In genomic region chr6:158356586-158357546, GRCh38 we compare ENCODE assay signal across 14 cellular contexts. TPM values are rescaled to one million over a fixed set of nuclear protein-coding genes. Genes with fewer than 3 reads are reported as not detected.
DNase-seq lines count a peak whose midpoint lies in the region; ATAC-seq and TF ChIP-seq lines count a peak whose summit lies in the region.
"Had no signal": no experiment of that assay in that cellular context is flagged by ENCODE, and none has a peak within 500 bp of the region (broad histone marks: within the 10 kb centered on the region; RNA-seq: fewer than 3 reads in every experiment).

No MANE protein-coding gene starts in this region.

- WGBS in mammary epithelial cell (ENCODE audit: low coverage, missing lambda C conversion rate) = 52% methylated on average over 12 of the region's 12 CpGs

- dilution Hi-C loops in mammary epithelial cell (cut with HindIII; ENCODE audit: low sequenced_read_pairs) = no loop called here

- H3K36me3 Mint-ChIP-seq in MCF 10A (ENCODE audit: insufficient read depth, unreplicated experiment) = peaks cover 7% of the 10 kb centered on the region
- no peaks in the 10 kb centered on the region for H3K36me3 Mint-ChIP-seq in activated T-helper 1 cell treated with anti-CD3 and anti-CD28 coated beads, Interleukin-12 subunit alpha, Interleukin-12 subunit beta, Interleukin-2, Interleukin-4 antibody, amounts not matched to agents 30 ng/mL and 10 ng/mL and 1 ng/mL, durations not matched to agents 14 hours and 24 hours and 36 hours (ENCODE audit: low read depth)

- peaks cover 57% of the 10 kb centered on the region for H3K79me2 ChIP-seq in mammary epithelial cell (ENCODE audit: insufficient read depth, low read length)

- intact Hi-C loops in mammary epithelial cell (cut with micrococcal nuclease) = no loop called here
- intact Hi-C loops in MCF 10A (cut with micrococcal nuclease) = no loop called here
- intact Hi-C loops in activated T-helper 1 cell treated with anti-CD3 and anti-CD28 coated beads, Interleukin-12 subunit alpha, Interleukin-12 subunit beta, Interleukin-2, Interleukin-4 antibody, amounts not matched to agents 30 ng/mL and 10 ng/mL and 1 ng/mL, durations not matched to agents 14 hours and 24 hours and 36 hours (cut with micrococcal nuclease) = no loop called here

- TF ChIP-seq CTCF in mammary epithelial cell (conservative IDR thresholded peaks at IDR 0.05 in 1 of 2, IDR thresholded peaks at IDR 0.05 in 1 of 2; ENCODE audit: extremely low read depth in 1 of 2, insufficient read depth in 1 of 2, low read depth in 1 of 2, low read length in 2 of 2) (no peak), MCF 10A (IDR thresholded peaks at IDR 0.05; ENCODE audit: unreplicated experiment) (no peak)

- POLR2A ChIA-PET in MCF 10A (lab: Yijun Ruan, JAX) = interaction anchor here (0.7 to 1.1 kb wide), 2 partner anchors 55 to 215 kb away, joined by 4 read pairs; no protein-coding TSS in a partner anchor

- H2AFZ ChIP-seq in mammary epithelial cell (ENCODE audit: low read depth, low read length) = peak overlapping the region; percentile 17
- H2AFZ ChIP-seq: parathyroid adenoma had no signal

- peak overlapping the region; percentile 77 for H3K4me2 ChIP-seq in mammary epithelial cell (ENCODE audit: insufficient read depth, low read depth, low read length)

- peaks cover 32% of the 10 kb centered on the region for H3K4me1 ChIP-seq in mammary epithelial cell (ENCODE audit: insufficient read depth, low read length)
- peaks cover 13% of the 10 kb centered on the region for H3K4me1 ChIP-seq in effector memory CD4-positive, alpha-beta T cell (ENCODE audit: control insufficient read depth, insufficient read depth, low read length, poor library complexity, severe bottlenecking)
- H3K4me1 ChIP-seq: ascending aorta, parathyroid adenoma, uterus had no signal

- H3K27ac Mint-ChIP-seq in MCF 10A (ENCODE audit: low read depth, unreplicated experiment) = no peak overlapping the region
- H3K27ac Mint-ChIP-seq in activated T-helper 1 cell treated with anti-CD3 and anti-CD28 coated beads, Interleukin-12 subunit alpha, Interleukin-12 subunit beta, Interleukin-2, Interleukin-4 antibody, amounts not matched to agents 30 ng/mL and 10 ng/mL and 1 ng/mL, durations not matched to agents 14 hours and 24 hours and 36 hours = peak overlapping the region; percentile 32

- H3K36me3 ChIP-seq in mammary epithelial cell (ENCODE audit: insufficient read depth, low read length) = no peaks in the 10 kb centered on the region
- H3K36me3 ChIP-seq in effector memory CD4-positive, alpha-beta T cell (ENCODE audit: control insufficient read depth, insufficient read depth, low read length) = no peaks in the 10 kb centered on the region
- H3K36me3 ChIP-seq: ascending aorta, uterus had no signal

- no peaks in the 10 kb centered on the region for H3K27me3 ChIP-seq in mammary epithelial cell (ENCODE audit: insufficient read depth, low read length)
- H3K27me3 ChIP-seq in effector memory CD4-positive, alpha-beta T cell (replicated peaks; ENCODE audit: control insufficient read depth, insufficient read depth, low read length, poor library complexity, severe bottlenecking) = no peaks in the 10 kb centered on the region
- H3K27me3 ChIP-seq: ascending aorta, uterus had no signal

- H3K9ac ChIP-seq in mammary epithelial cell (ENCODE audit: insufficient read depth, low read length) = peak overlapping the region; percentile 16
- H3K9ac ChIP-seq: parathyroid adenoma had no signal

- CTCF ChIA-PET in mammary epithelial cell (lab: Charles Lee; ENCODE audit: low non-redundant PET) = no interaction called here
- CTCF ChIA-PET in MCF 10A (lab: Yijun Ruan, JAX) = interaction anchor here (0.6 kb wide), 1 partner anchor 104 kb away, joined by 3 read pairs; no protein-coding TSS in a partner anchor

- H3K27ac ChIP-seq in mammary epithelial cell (ENCODE audit: insufficient read depth, low read depth, low read length) = peak overlapping the region; percentile 54
- peak overlapping the region; percentile 19 for H3K27ac ChIP-seq in substantia nigra (ENCODE audit: low read depth, low read length, poor library complexity, severe bottlenecking)
- no peak overlapping the region for H3K27ac ChIP-seq in effector memory CD4-positive, alpha-beta T cell (ENCODE audit: insufficient read depth, low read length, poor library complexity, severe bottlenecking)
- H3K27ac ChIP-seq: ascending aorta, parathyroid adenoma, uterus had no signal

- DNase-seq in mammary epithelial cell (no peak), MCF 10A (ENCODE audit: unreplicated experiment) (no peak), substantia nigra (lab: John Stamatoyannopoulos, UW) (no peak), NCI-H2029 (lab: John Stamatoyannopoulos, UW) (no peak)
- DNase-seq in activated T-helper 1 cell treated with anti-CD3 and anti-CD28 coated beads, Interleukin-12 subunit alpha, Interleukin-12 subunit beta, Interleukin-2, Interleukin-4 antibody, amounts not matched to agents 30 ng/mL and 10 ng/mL and 1 ng/mL, durations not matched to agents 14 hours and 24 hours and 36 hours (ENCODE audit: low spot score) = no peak
- no peak for DNase-seq in effector memory CD4-positive, alpha-beta T cell
- DNase-seq: activated CD4-positive, alpha-beta T cell treated with anti-CD3 and anti-CD28 coated beads, Interleukin-2, amount 10 ng/mL, durations not matched to agents 7 days and 5 days; HCEC 1CT; NCI-H2029 treated with DMSO at 0.1 percent for 48 hours; uterus had no signal

- no peak overlapping the region for H3K4me3 ChIP-seq in mammary epithelial cell (replicated peaks in 1 of 3; ENCODE audit: insufficient read depth in 1 of 3, low read depth in 2 of 3, low read length in 3 of 3)
- no peak overlapping the region for H3K4me3 ChIP-seq in effector memory CD4-positive, alpha-beta T cell (ENCODE audit: insufficient read depth, low read depth, low read length, poor library complexity, severe bottlenecking)
- H3K4me3 ChIP-seq: ascending aorta, uterus had no signal

- no peaks in the 10 kb centered on the region for H3K9me3 ChIP-seq in mammary epithelial cell (replicated peaks; ENCODE audit: insufficient read depth, low read length)
- no peaks in the 10 kb centered on the region for H3K9me3 ChIP-seq in effector memory CD4-positive, alpha-beta T cell (ENCODE audit: control insufficient read depth, low read length)
- H3K9me3 ChIP-seq: ascending aorta, uterus had no signal

- in situ Hi-C loops in mammary epithelial cell (cut with MboI; ENCODE audit: low sequenced_read_pairs in 2 of 2) = no loop called here

- H4K20me1 ChIP-seq in mammary epithelial cell (ENCODE audit: insufficient read depth, low read length) = no peaks in the 10 kb centered on the region

- no peaks in the 10 kb centered on the region for H3K27me3 Mint-ChIP-seq in MCF 10A (ENCODE audit: insufficient read depth, unreplicated experiment)
- H3K27me3 Mint-ChIP-seq in activated T-helper 1 cell treated with anti-CD3 and anti-CD28 coated beads, Interleukin-12 subunit alpha, Interleukin-12 subunit beta, Interleukin-2, Interleukin-4 antibody, amounts not matched to agents 30 ng/mL and 10 ng/mL and 1 ng/mL, durations not matched to agents 14 hours and 24 hours and 36 hours (ENCODE audit: insufficient read depth) = no peaks in the 10 kb centered on the region
- H3K27me3 Mint-ChIP-seq: activated CD4-positive, alpha-beta T cell treated with anti-CD3 and anti-CD28 coated beads, Interleukin-2, amount 10 ng/mL, durations not matched to agents 7 days and 5 days had no signal

- peaks cover 39% of the 10 kb centered on the region for H3K4me1 Mint-ChIP-seq in MCF 10A (ENCODE audit: insufficient read depth, unreplicated experiment)
- peaks cover 24% of the 10 kb centered on the region for H3K4me1 Mint-ChIP-seq in activated T-helper 1 cell treated with anti-CD3 and anti-CD28 coated beads, Interleukin-12 subunit alpha, Interleukin-12 subunit beta, Interleukin-2, Interleukin-4 antibody, amounts not matched to agents 30 ng/mL and 10 ng/mL and 1 ng/mL, durations not matched to agents 14 hours and 24 hours and 36 hours (ENCODE audit: low read depth)

- ATAC-seq in HG02759 (IDR thresholded peaks at IDR 0.05; ENCODE audit: unreplicated experiment) (peak; percentile 23), HG03039 (IDR thresholded peaks at IDR 0.05; ENCODE audit: unreplicated experiment) (no peak)

- H3K9me3 Mint-ChIP-seq in MCF 10A (ENCODE audit: unreplicated experiment) = no peaks in the 10 kb centered on the region
- H3K9me3 Mint-ChIP-seq in activated T-helper 1 cell treated with anti-CD3 and anti-CD28 coated beads, Interleukin-12 subunit alpha, Interleukin-12 subunit beta, Interleukin-2, Interleukin-4 antibody, amounts not matched to agents 30 ng/mL and 10 ng/mL and 1 ng/mL, durations not matched to agents 14 hours and 24 hours and 36 hours = no peaks in the 10 kb centered on the region
- H3K9me3 Mint-ChIP-seq: activated CD4-positive, alpha-beta T cell treated with anti-CD3 and anti-CD28 coated beads, Interleukin-2, amount 10 ng/mL, durations not matched to agents 7 days and 5 days had no signal

- H3K4me3 Mint-ChIP-seq in MCF 10A (ENCODE audit: unreplicated experiment) = no peak overlapping the region
- no peak overlapping the region for H3K4me3 Mint-ChIP-seq in activated T-helper 1 cell treated with anti-CD3 and anti-CD28 coated beads, Interleukin-12 subunit alpha, Interleukin-12 subunit beta, Interleukin-2, Interleukin-4 antibody, amounts not matched to agents 30 ng/mL and 10 ng/mL and 1 ng/mL, durations not matched to agents 14 hours and 24 hours and 36 hours
- H3K4me3 Mint-ChIP-seq: activated CD4-positive, alpha-beta T cell treated with anti-CD3 and anti-CD28 coated beads, Interleukin-2, amount 10 ng/mL, durations not matched to agents 7 days and 5 days had no signal

- no TSS peak for BruUV-seq in mammary epithelial cell (replicated peaks; lab: Mats Ljungman, UMichigan)
- no TSS peak for BruUV-seq in MCF 10A (replicated peaks; lab: Mats Ljungman, UMichigan)

RNA-seq across cellular contexts. Expression of gene TULP4, which starts 44.6 kb away (rescaled TPM):
- 100 to 1,000 TPM in 1 of 2 donors, 10 to 100 TPM in 1; 81.8 to 152 TPM for total RNA-seq in mammary epithelial cell
- 19.7 TPM for polyA plus RNA-seq in mammary epithelial cell
- polyA minus RNA-seq in mammary epithelial cell = 85.5 TPM
- total RNA-seq in MCF 10A (2022) = 64.2 and 71.8 TPM in 2 replicates
- total RNA-seq in activated T-helper 1 cell treated with anti-CD3 and anti-CD28 coated beads, Interleukin-12 subunit alpha, Interleukin-12 subunit beta, Interleukin-2, Interleukin-4 antibody, amounts not matched to agents 30 ng/mL and 10 ng/mL and 1 ng/mL, durations not matched to agents 14 hours and 24 hours and 36 hours = 21.9 and 26.5 TPM in 2 replicates
